Comparison of ENCODE assay signal across 20 cellular contexts in genomic region chr14:103247169-103247606, GRCh38.
"Had no signal": no experiment of that assay in that cellular context is flagged by ENCODE, and none has a peak within 500 bp of the region (broad histone marks: within the 10 kb centered on the region; RNA-seq: fewer than 3 reads in every experiment).

No MANE protein-coding gene starts in this region.

- ATAC-seq: activated T-cell treated with anti-CD3 and anti-CD28 coated beads, Interleukin-2, amount 50 U/mL, for 4 hours; effector memory CD8-positive, alpha-beta T cell; gastrocnemius medialis; natural killer cell treated with Interleukin-12 subunit alpha and Interleukin-12 subunit beta and Interleukin-15 and Interleukin-18, amount 100 ng/mL, for 72 hours; stimulated activated naive CD8-positive, alpha-beta T cell treated with anti-CD3 and anti-CD28 coated beads, Interleukin-15, amount 100 ng/mL, for 72 hours had no signal

- H3K4me3 ChIP-seq: adrenal gland, ascending aorta, dorsolateral prefrontal cortex, esophagus muscularis mucosa, gastrocnemius medialis, lung, tibial artery had no signal

- H3K27ac ChIP-seq: adrenal gland, ascending aorta, brain microvascular endothelial cell, dorsolateral prefrontal cortex, esophagus muscularis mucosa, gastrocnemius medialis, tibial artery had no signal

- DNase-seq: activated CD8-positive, alpha-beta memory T cell treated with anti-CD3 and anti-CD28 coated beads, Interleukin-2, amount 50 U/mL, for 48 hours; activated naive CD4-positive, alpha-beta T cell; activated T-cell treated with anti-CD3 and anti-CD28 coated beads, Interleukin-2, amount 50 U/mL, for 4 hours; adrenal gland; brain microvascular endothelial cell; dorsolateral prefrontal cortex; effector memory CD8-positive, alpha-beta T cell; gastrocnemius medialis; head of caudate nucleus; islet precursor cell; left cardiac atrium; stimulated activated CD4-positive, alpha-beta T cell treated with anti-CD3 and anti-CD28 coated beads, Interleukin-1b, Interleukin-23, amount 100 ng/mL, for 48 hours; stimulated activated naive CD8-positive, alpha-beta T cell treated with anti-CD3 and anti-CD28 coated beads, Interleukin-15, amount 100 ng/mL, for 72 hours; T-helper 9 cell; tibial artery had no signal

- H3K27me3 ChIP-seq: adrenal gland, ascending aorta, brain microvascular endothelial cell had no signal

- H3K9me3 ChIP-seq: adrenal gland, ascending aorta, gastrocnemius medialis, tibial artery had no signal

- H3K36me3 ChIP-seq: adrenal gland, ascending aorta, brain microvascular endothelial cell, esophagus muscularis mucosa, gastrocnemius medialis, tibial artery had no signal

- H3K4me1 ChIP-seq: ascending aorta, gastrocnemius medialis, tibial artery had no signal

- FAIRE-seq: colon had no signal
